In the genomic region with DNA sequence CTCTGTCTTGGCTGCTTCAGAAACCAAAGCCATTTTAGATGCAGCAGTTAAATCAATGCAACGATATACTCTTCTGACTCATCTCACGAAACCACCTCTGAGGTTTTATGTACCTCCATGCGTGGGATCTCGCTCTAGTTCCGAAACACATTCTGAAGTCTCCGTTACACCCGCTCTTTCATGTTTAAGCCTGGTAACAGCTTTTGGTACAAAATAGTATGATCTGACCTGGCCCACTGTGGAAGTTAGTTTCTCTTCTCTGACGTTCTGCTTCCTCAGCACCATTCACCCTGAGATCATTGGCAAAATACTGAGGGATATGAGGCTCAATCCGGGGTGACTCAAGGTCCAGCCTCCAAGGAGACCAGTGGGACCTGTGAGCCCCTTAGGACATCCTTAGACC, we compare ENCODE assay signal across 10 cellular contexts.
A peak's percentile ranks its signal among the peaks of the same experiment; 100 is the strongest.
DNase-seq lines count a peak whose midpoint lies in the region; ATAC-seq and TF ChIP-seq lines count a peak whose summit lies in the region.
"Had no signal": no experiment of that assay in that cellular context is flagged by ENCODE, and none has a peak within 500 bp of the region (broad histone marks: within the 10 kb centered on the region; RNA-seq: fewer than 3 reads in every experiment).

No MANE protein-coding gene starts in this region.

- ATAC-seq in GM19035 (IDR thresholded peaks at IDR 0.05; ENCODE audit: unreplicated experiment) (peak; percentile 85), HG02623 (IDR thresholded peaks at IDR 0.05; ENCODE audit: unreplicated experiment) (no peak)
- peak; percentile 49 for ATAC-seq in activated CD8-positive, alpha-beta T cell treated with anti-CD3 and anti-CD28 coated beads, Interleukin-2, amount 10 ng/mL, durations not matched to agents 7 days and 5 days
- ATAC-seq: K562 had no signal

- POLR2A ChIA-PET in activated CD8-positive, alpha-beta T cell treated with anti-CD3 and anti-CD28 coated beads, Interleukin-2, amount 10 ng/mL, durations not matched to agents 7 days and 5 days (lab: Charles Lee): no interaction called here

- H3K4me3 Mint-ChIP-seq in HFFc6: peak overlapping the region; percentile 52; the same call in 1 of the 2 replicates
- H3K4me3 Mint-ChIP-seq in activated CD8-positive, alpha-beta T cell treated with anti-CD3 and anti-CD28 coated beads, Interleukin-2, amount 10 ng/mL, durations not matched to agents 7 days and 5 days: no peak overlapping the region
- H3K4me3 Mint-ChIP-seq: nephron had no signal

- CTCF ChIA-PET in activated CD8-positive, alpha-beta T cell treated with anti-CD3 and anti-CD28 coated beads, Interleukin-2, amount 10 ng/mL, durations not matched to agents 7 days and 5 days (lab: Charles Lee): interaction anchor here (1.4 kb wide), 1 partner anchor 9 kb away, joined by 5 read pairs; no protein-coding TSS in a partner anchor

- intact Hi-C loops in posterior vena cava (cut with DNase I): no loop called here

- H3K27ac Mint-ChIP-seq in HFFc6: peak overlapping the region; percentile 98
- no peak overlapping the region for H3K27ac Mint-ChIP-seq in activated CD8-positive, alpha-beta T cell treated with anti-CD3 and anti-CD28 coated beads, Interleukin-2, amount 10 ng/mL, durations not matched to agents 7 days and 5 days
- H3K27ac Mint-ChIP-seq: nephron had no signal

- H3K36me3 Mint-ChIP-seq in HFFc6 (ENCODE audit: low read depth): peaks cover 10% of the 10 kb centered on the region; the same call in 1 of the 2 replicates
- H3K36me3 Mint-ChIP-seq in activated CD8-positive, alpha-beta T cell treated with anti-CD3 and anti-CD28 coated beads, Interleukin-2, amount 10 ng/mL, durations not matched to agents 7 days and 5 days (ENCODE audit: low read depth): no peaks in the 10 kb centered on the region

- no peak for TF ChIP-seq CTCF in HFFc6 (IDR thresholded peaks at IDR 0.05)

- peaks cover 75% of the 10 kb centered on the region for H3K4me1 Mint-ChIP-seq in HFFc6 (ENCODE audit: low read depth)
- H3K4me1 Mint-ChIP-seq in activated CD8-positive, alpha-beta T cell treated with anti-CD3 and anti-CD28 coated beads, Interleukin-2, amount 10 ng/mL, durations not matched to agents 7 days and 5 days (ENCODE audit: low read depth): peaks cover 6% of the 10 kb centered on the region

- H3K27me3 Mint-ChIP-seq in HFFc6 (ENCODE audit: insufficient read depth): peaks cover 7% of the 10 kb centered on the region
- peaks cover 27% of the 10 kb centered on the region for H3K27me3 Mint-ChIP-seq in activated CD8-positive, alpha-beta T cell treated with anti-CD3 and anti-CD28 coated beads, Interleukin-2, amount 10 ng/mL, durations not matched to agents 7 days and 5 days (ENCODE audit: low read depth)

- DNase-seq in HFFc6: no peak
- DNase-seq in activated CD8-positive, alpha-beta T cell treated with anti-CD3 and anti-CD28 coated beads, Interleukin-2, amount 10 ng/mL, durations not matched to agents 7 days and 5 days: peak; percentile 28
- DNase-seq in stimulated activated CD4-positive, alpha-beta T cell treated with anti-CD3 and anti-CD28 coated beads, TNF-alpha, amount 100 ng/mL, for 24 hours (ENCODE audit: low read depth in 3 of 3): peak in 2 of 3 experiments; percentile 21 to 25
- no peak for DNase-seq in posterior vena cava (ENCODE audit: low spot score)
- DNase-seq in DMS 273 (lab: John Stamatoyannopoulos, UW; ENCODE audit: unreplicated experiment): no peak
- DNase-seq: NCI-H524 treated with DMSO at 0.1 percent for 48 hours had no signal

- H3K9me3 Mint-ChIP-seq in HFFc6: peaks cover 8% of the 10 kb centered on the region; the same call in 1 of the 2 replicates
- H3K9me3 Mint-ChIP-seq in activated CD8-positive, alpha-beta T cell treated with anti-CD3 and anti-CD28 coated beads, Interleukin-2, amount 10 ng/mL, durations not matched to agents 7 days and 5 days (ENCODE audit: insufficient read depth): no peaks in the 10 kb centered on the region
- H3K9me3 Mint-ChIP-seq: nephron had no signal

Comparison
In these comparisons a context has a peak if more than half of its experiments do, and no peak if none do; other contexts are left out.
1. DNase-seq: peak in activated CD8-positive, alpha-beta T cell treated with anti-CD3 and anti-CD28 coated beads, Interleukin-2, amount 10 ng/mL, durations not matched to agents 7 days and 5 days (single experiment) and stimulated activated CD4-positive, alpha-beta T cell treated with anti-CD3 and anti-CD28 coated beads, TNF-alpha, amount 100 ng/mL, for 24 hours (2 of 3); none in HFFc6 (single experiment), posterior vena cava (single experiment) and DMS 273 (single experiment).